In the genomic region with DNA sequence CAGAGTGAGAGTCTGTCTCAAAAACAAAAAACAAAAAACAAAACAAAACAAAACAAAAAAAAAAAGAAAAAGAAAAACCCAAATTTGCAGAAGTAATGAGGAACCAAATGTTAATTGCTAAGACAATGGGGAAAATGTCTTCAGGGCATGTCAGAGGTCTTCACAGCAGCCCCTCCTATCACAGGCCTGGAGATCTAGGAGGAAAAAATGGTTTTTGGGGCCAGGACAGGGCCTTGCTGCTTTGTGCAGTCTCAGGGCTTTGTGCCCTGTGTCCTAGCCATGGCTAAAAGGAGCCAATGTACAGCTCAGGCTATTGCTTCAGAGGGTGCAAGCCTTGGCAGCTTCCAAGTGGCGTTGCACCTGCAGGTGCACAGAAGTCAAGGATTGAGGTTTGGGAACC, we compare ENCODE assay signal across 13 cellular contexts. TPM values are rescaled to one million over a fixed set of nuclear protein-coding genes. Genes with fewer than 3 reads are reported as not detected.
DNase-seq lines count a peak whose midpoint lies in the region; ATAC-seq, FAIRE-seq and TF ChIP-seq lines count a peak whose summit lies in the region.
"Not testable (repeated sequence)": the region's sequence is repeated elsewhere in the genome, so short reads cannot be mapped to it uniquely, and the experiment has no call there.
"Had no signal": no experiment of that assay in that cellular context is flagged by ENCODE, and none has a peak within 500 bp of the region (broad histone marks: within the 10 kb centered on the region; RNA-seq: fewer than 3 reads in every experiment).

No MANE protein-coding gene starts in this region.

- H3K27me3 ChIP-seq in K562 (ENCODE audit: control insufficient read depth in 2 of 2, insufficient read depth in 2 of 2, low read length in 2 of 2); endodermal cell (ENCODE audit: control insufficient read depth, insufficient read depth, low read length, poor library complexity, severe bottlenecking): not testable (repeated sequence)

- POLR2A ChIA-PET in A549 (lab: Yijun Ruan, JAX); HEK293 (lab: Yijun Ruan, JAX); K562 (lab: Yijun Ruan, JAX): not testable (repeated sequence)

- not testable (repeated sequence) for H3K9ac ChIP-seq in K562 (ENCODE audit: insufficient read depth in 1 of 2, low read depth in 2 of 2, low read length in 2 of 2); endodermal cell (ENCODE audit: extremely low read depth, low read length, poor library complexity, severe bottlenecking)

- WGBS in A549 (ENCODE audit: missing lambda C conversion rate), result 0% methylated on average over 1 of the region's 1 CpG
- WGBS in K562 (ENCODE audit: insufficient coverage, low coverage, missing lambda C conversion rate), result 17% methylated on average over 1 of the region's 1 CpG
- 92 to 100% methylated on average over 1 of the region's 1 CpG for WGBS in endodermal cell (ENCODE audit: insufficient coverage in 1 of 2, insufficient read length in 1 of 2), 2 experiments

- CTCF ChIA-PET in A549 (lab: Yijun Ruan, JAX); HEK293 (lab: Yijun Ruan, JAX); K562 (lab: Yijun Ruan, JAX; ENCODE audit: low intra/inter-chr PET ratio): not testable (repeated sequence)

- in situ Hi-C loops in K562 (cut with MboI), result not testable (repeated sequence)

- H3K4me3 ChIP-seq in A549; HEK293 (ENCODE audit: low read depth, low read length); K562: not testable (repeated sequence)
- H3K4me3 ChIP-seq in endodermal cell (ENCODE audit: low read length), result peak overlapping the region; percentile 6

- H4K20me1 ChIP-seq in K562 (replicated peaks; ENCODE audit: control insufficient read depth, insufficient read depth, low read length), result not testable (repeated sequence)

- H3K9me3 Mint-ChIP-seq in endodermal cell, result peaks cover 44% of the 10 kb centered on the region

- not testable (repeated sequence) for H2AFZ ChIP-seq in K562 (ENCODE audit: low read depth, low read length)

- H3K9me3 ChIP-seq in A549 (peaks cover 23% of the 10 kb centered on the region), endodermal cell (ENCODE audit: control insufficient read depth, low read length) (peaks cover 28% of the 10 kb centered on the region)
- not testable (repeated sequence) for H3K9me3 ChIP-seq in HEK293 (ENCODE audit: control insufficient read depth, insufficient read depth, low read depth, low read length); K562 (replicated peaks; ENCODE audit: control insufficient read depth, insufficient read depth, low read depth, low read length)

- DNase-seq in A549 (ENCODE audit: low read depth in 1 of 2, low spot score in 1 of 2); K562 (ENCODE audit: extremely low read depth in 1 of 4, low spot score in 3 of 4); endodermal cell: not testable (repeated sequence)

- not testable (repeated sequence) for H3K4me2 ChIP-seq in A549; K562 (ENCODE audit: insufficient read depth, low read length)

- H3K36me3 ChIP-seq in HEK293 (ENCODE audit: control insufficient read depth in 2 of 2, insufficient read depth in 1 of 2, low read length in 2 of 2); K562 (ENCODE audit: control insufficient read depth, insufficient read depth, low read length); endodermal cell (ENCODE audit: control insufficient read depth, insufficient read depth, low read length): not testable (repeated sequence)

- TF ChIP-seq RAD21 in A549 (conservative IDR thresholded peaks at IDR 0.05 in 1 of 2, IDR thresholded peaks at IDR 0.05 in 1 of 2); K562 (CRISPR knock-in tag; conservative IDR thresholded peaks at IDR 0.05 in 1 of 2, IDR thresholded peaks at IDR 0.05 in 1 of 2): not testable (repeated sequence)

- not testable (repeated sequence) for H3K27ac Mint-ChIP-seq in endodermal cell

- not testable (repeated sequence) for H3K27ac ChIP-seq in A549; HEK293 (ENCODE audit: extremely low read depth, low read depth, low read length); K562 (ENCODE audit: extremely low read depth, low read depth, low read length); endodermal cell (ENCODE audit: low read depth, low read length)

- H3K36me3 Mint-ChIP-seq in endodermal cell (ENCODE audit: low read depth), result not testable (repeated sequence)

- BruUV-seq in K562 (replicated peaks; lab: Mats Ljungman, UMichigan), result not testable (repeated sequence)

- TF ChIP-seq CTCF in A549 (IDR thresholded peaks at IDR 0.05); HEK293 (tag by site-specific recombination; IDR thresholded peaks at IDR 0.05); K562 (IDR thresholded peaks at IDR 0.05 in 2 of 3, conservative IDR thresholded peaks at IDR 0.05 in 1 of 3; ENCODE audit: insufficient read depth in 2 of 3, low read depth in 1 of 3, low read length in 3 of 3); endodermal cell (conservative IDR thresholded peaks at IDR 0.05): not testable (repeated sequence)

- H3K4me1 ChIP-seq in A549; HEK293 (ENCODE audit: control insufficient read depth, insufficient read depth, low read length); endodermal cell (ENCODE audit: control insufficient read depth, insufficient read depth, low read length): not testable (repeated sequence)
- peaks cover 0 to 12% of the 10 kb centered on the region in 2 experiments; a peak in 2 of 5 replicates for H3K4me1 ChIP-seq in K562 (replicated peaks in 1 of 2; ENCODE audit: control insufficient read depth in 2 of 2, insufficient read depth in 2 of 2, low read length in 2 of 2)

- TF ChIP-seq POLR2A in A549 (IDR thresholded peaks at IDR 0.05; ENCODE audit: low read length); K562 (conservative IDR thresholded peaks at IDR 0.05): not testable (repeated sequence)

- TF ChIP-seq EP300 in A549 (IDR thresholded peaks at IDR 0.05); K562 (IDR thresholded peaks at IDR 0.05; ENCODE audit: low read length): not testable (repeated sequence)

- H3K9me1 ChIP-seq in K562 (ENCODE audit: control insufficient read depth, insufficient read depth, low read length), result not testable (repeated sequence)

- peaks cover 16% of the 10 kb centered on the region for H3K27me3 Mint-ChIP-seq in endodermal cell (ENCODE audit: insufficient read depth)

- not testable (repeated sequence) for H3K4me1 Mint-ChIP-seq in endodermal cell

- FAIRE-seq in A549 (lab: Jason Lieb, UNC); K562 (lab: Jason Lieb, UNC): not testable (repeated sequence)

- H3K4me3 Mint-ChIP-seq in endodermal cell, result not testable (repeated sequence)

- intact Hi-C loops in K562 (cut with micrococcal nuclease), result not testable (repeated sequence)

- not testable (repeated sequence) for H3K79me2 ChIP-seq in K562 (ENCODE audit: control insufficient read depth, insufficient read depth, low read length)

- ATAC-seq in A549, K562: not testable (repeated sequence)

TF ChIP-seq in A549, 52 proteins besides CTCF, POLR2A, EP300 and RAD21:
- peak; percentile 38 for TF ChIP-seq ZFP36 (IDR thresholded peaks at IDR 0.05; ENCODE audit: borderline replicate concordance, partially characterized antibody)

TF ChIP-seq in HEK293, 187 proteins besides CTCF, POLR2A, EP300 and RAD21:
- TF ChIP-seq ZNF585B (tag by site-specific recombination; IDR thresholded peaks at IDR 0.05), result peak; percentile 93
TF ChIP-seq in HEK293: peak in this region for 1; not testable (repeated sequence) for 186.

TF ChIP-seq in K562, 482 proteins besides CTCF, POLR2A, EP300 and RAD21:
- TF ChIP-seq TRIM28 (IDR thresholded peaks at IDR 0.05) (0 out of 2 replicates have a peak, but pooled peaks have one; percentile 29), ZFP36 (IDR thresholded peaks at IDR 0.05; ENCODE audit: low read depth, low read length, partially characterized antibody) (peak; percentile 65)

RNA-seq across cellular contexts. Expression of a gene that starts 9.1 kb away (rescaled TPM):
- 0.26 and 0.30 TPM in 2 replicates for polyA plus RNA-seq in A549 (2011; rRNA removed)
- 0.05 TPM in 2 replicates for polyA plus RNA-seq in A549 (2012; cell fraction: cytosol; rRNA removed)
- polyA plus RNA-seq in A549 (2012; cell fraction: nucleus; rRNA removed), result 0.07 TPM in 1 of 2 replicates, not detected in the other
- 0.05 to 0.12 TPM (median 0.10 TPM) in 3 replicates for polyA plus RNA-seq in A549 (2017; fragmentation: RNase III; extraction: RNeasy Plus Mini Kit Qiagen cat#74134 plus additional on column Dnase treatment)
- polyA minus RNA-seq in A549 (2011; rRNA and poly(A)+ RNA removed), result 0.49 TPM in 1 of 2 replicates, not detected in the other
- total RNA-seq in K562 (2011; cell fraction: chromatin; rRNA removed; ENCODE audit: low replicate concordance), result 2.5 and 3.5 TPM in 2 replicates
- total RNA-seq in K562 (2011; cell fraction: nucleolus; rRNA removed), result 0.92 and 2.2 TPM in 2 replicates
- 1.6 and 2.2 TPM in 2 replicates for total RNA-seq in K562 (2011; cell fraction: nucleoplasm; rRNA removed)
- 4.4 and 4.8 TPM in 2 replicates for total RNA-seq in K562 (2014; rRNA removed)
- total RNA-seq in K562 (2014; rRNA removed; fragmentation: Illumina TruSeq; extraction: Trizol), result 3.2 and 3.5 TPM in 2 replicates
- total RNA-seq in K562 (2015; rRNA removed; fragmentation: Illumina TruSeq; extraction: Trizol), result 7.1 and 7.5 TPM in 2 replicates
- 3.4 and 3.6 TPM in 2 replicates for total RNA-seq in K562 (2021)
- 2.3 and 10.6 TPM in 2 replicates for polyA plus RNA-seq in K562 (2011; rRNA removed)
- polyA plus RNA-seq in K562 (2011; cell fraction: cytosol; rRNA removed), result 2.2 and 8.9 TPM in 2 replicates
- polyA plus RNA-seq in K562 (2011; cell fraction: nucleus; rRNA removed), result 1.2 and 6.2 TPM in 2 replicates
- polyA plus RNA-seq in K562 (2012), result 8.3 and 11.9 TPM in 2 replicates
- polyA plus RNA-seq in K562 (2014; fragmentation: Illumina TruSeq; extraction: Trizol), result 5.8 and 6.5 TPM in 2 replicates
- polyA plus RNA-seq in K562 (2014; fragmentation: Nextera tagmentation; extraction: Ambion mirVana), result 10 to 100 TPM in 1 of 2 experiments, 1 to 10 TPM in 1; 10.0 to 10.2 TPM
- 4.6 TPM in 2 replicates for polyA plus RNA-seq in K562 (2014; rRNA removed)
- polyA minus RNA-seq in K562 (2011; rRNA and poly(A)+ RNA removed), result 2.0 and 11.6 TPM in 2 replicates
- polyA minus RNA-seq in K562 (2011; cell fraction: cytosol; rRNA and poly(A)+ RNA removed), result 4.0 TPM in 1 of 2 replicates, not detected in the other
- polyA minus RNA-seq in K562 (2011; cell fraction: nucleus; rRNA and poly(A)+ RNA removed), result 1.2 and 3.1 TPM in 2 replicates
- total RNA-seq in endodermal cell, result under 1 TPM; 0.27 to 0.29 TPM
- 0.32 TPM for polyA plus RNA-seq in endodermal cell (2013, experiment 1 of 2)
- 0.25 TPM for polyA plus RNA-seq in endodermal cell (2013, experiment 2 of 2)
- total RNA-seq: A172; A673; B cell; Calu3; CD8-positive, alpha-beta memory T cell; CD8-positive, alpha-beta T cell; Daoy had no signal
- polyA plus RNA-seq: AG04450; BJ; CD8-positive, alpha-beta memory T cell had no signal
